Comparison of ENCODE assay signal across 14 cellular contexts in genomic region chr4:154720123-154720522, GRCh38. TPM values are rescaled to one million over a fixed set of nuclear protein-coding genes. Genes with fewer than 3 reads are reported as not detected.
DNase-seq lines count a peak whose midpoint lies in the region; ATAC-seq lines count a peak whose summit lies in the region.
"Had no signal": no experiment of that assay in that cellular context is flagged by ENCODE, and none has a peak within 500 bp of the region (broad histone marks: within the 10 kb centered on the region; RNA-seq: fewer than 3 reads in every experiment).

No MANE protein-coding gene starts in this region.

- H3K4me3 Mint-ChIP-seq in activated CD4-positive, alpha-beta T cell treated with anti-CD3 and anti-CD28 coated beads for 36 hours, result no peak overlapping the region
- no peak overlapping the region for H3K4me3 Mint-ChIP-seq in activated CD4-positive, alpha-beta T cell treated with anti-CD3 and anti-CD28 coated beads, Interleukin-2, amount 10 ng/mL, durations not matched to agents 24 days and 14 days
- H3K4me3 Mint-ChIP-seq in naive thymus-derived CD8-positive, alpha-beta T cell, result no peak overlapping the region
- no peak overlapping the region for H3K4me3 Mint-ChIP-seq in activated CD4-positive, alpha-beta T cell treated with anti-CD3 and anti-CD28 coated beads, Interleukin-2, amount 10 ng/mL, durations not matched to agents 7 days and 5 days

- peak; percentile 93 for ATAC-seq in activated CD4-positive, alpha-beta T cell treated with anti-CD3 and anti-CD28 coated beads for 36 hours
- ATAC-seq in HG02763 (IDR thresholded peaks at IDR 0.05; ENCODE audit: unreplicated experiment), result peak; percentile 48
- ATAC-seq in HG03520 (IDR thresholded peaks at IDR 0.05; ENCODE audit: unreplicated experiment), result peak; percentile 79
- ATAC-seq in naive thymus-derived CD8-positive, alpha-beta T cell, result no peak
- ATAC-seq: A549 had no signal

- POLR2A ChIA-PET in activated CD4-positive, alpha-beta T cell treated with anti-CD3 and anti-CD28 coated beads for 36 hours (lab: Charles Lee), result no interaction called here
- POLR2A ChIA-PET in naive thymus-derived CD8-positive, alpha-beta T cell (lab: Charles Lee), result no interaction called here
- POLR2A ChIA-PET in activated CD4-positive, alpha-beta T cell treated with anti-CD3 and anti-CD28 coated beads, Interleukin-2, amount 10 ng/mL, durations not matched to agents 7 days and 5 days (lab: Charles Lee), result no interaction called here

- intact Hi-C loops in activated CD4-positive, alpha-beta T cell treated with anti-CD3 and anti-CD28 coated beads for 36 hours (cut with DNase I, micrococcal nuclease), result no loop called here
- intact Hi-C loops in activated CD4-positive, alpha-beta T cell treated with anti-CD3 and anti-CD28 coated beads, Interleukin-2, amount 10 ng/mL, durations not matched to agents 24 days and 14 days (cut with micrococcal nuclease), result loop anchor here (5.0 kb wide), 1 partner anchor 168 kb away; the partner anchor contains the start of gene PLRG1

- no peaks in the 10 kb centered on the region for H3K36me3 Mint-ChIP-seq in activated CD4-positive, alpha-beta T cell treated with anti-CD3 and anti-CD28 coated beads for 36 hours (ENCODE audit: low read depth)
- no peaks in the 10 kb centered on the region for H3K36me3 Mint-ChIP-seq in activated CD4-positive, alpha-beta T cell treated with anti-CD3 and anti-CD28 coated beads, Interleukin-2, amount 10 ng/mL, durations not matched to agents 24 days and 14 days (ENCODE audit: low read depth)
- H3K36me3 Mint-ChIP-seq in naive thymus-derived CD8-positive, alpha-beta T cell, result peaks cover 0 to 2% (median 0%) of the 10 kb centered on the region in 3 donors
- H3K36me3 Mint-ChIP-seq in activated CD4-positive, alpha-beta T cell treated with anti-CD3 and anti-CD28 coated beads, Interleukin-2, amount 10 ng/mL, durations not matched to agents 7 days and 5 days (ENCODE audit: low read depth), result no peaks in the 10 kb centered on the region

- peaks cover 15% of the 10 kb centered on the region for H3K27me3 Mint-ChIP-seq in activated CD4-positive, alpha-beta T cell treated with anti-CD3 and anti-CD28 coated beads for 36 hours
- H3K27me3 Mint-ChIP-seq in activated CD4-positive, alpha-beta T cell treated with anti-CD3 and anti-CD28 coated beads, Interleukin-2, amount 10 ng/mL, durations not matched to agents 24 days and 14 days, result peaks cover 10% of the 10 kb centered on the region
- H3K27me3 Mint-ChIP-seq in naive thymus-derived CD8-positive, alpha-beta T cell, result peaks cover 0 to 21% (median 9%) of the 10 kb centered on the region in 5 donors
- peaks cover 8% of the 10 kb centered on the region for H3K27me3 Mint-ChIP-seq in activated CD4-positive, alpha-beta T cell treated with anti-CD3 and anti-CD28 coated beads, Interleukin-2, amount 10 ng/mL, durations not matched to agents 7 days and 5 days

- H3K4me1 Mint-ChIP-seq in activated CD4-positive, alpha-beta T cell treated with anti-CD3 and anti-CD28 coated beads for 36 hours, result peaks cover 12% of the 10 kb centered on the region
- peaks cover 11% of the 10 kb centered on the region for H3K4me1 Mint-ChIP-seq in activated CD4-positive, alpha-beta T cell treated with anti-CD3 and anti-CD28 coated beads, Interleukin-2, amount 10 ng/mL, durations not matched to agents 24 days and 14 days
- H3K4me1 Mint-ChIP-seq in naive thymus-derived CD8-positive, alpha-beta T cell, result no peaks in the 10 kb centered on the region
- H3K4me1 Mint-ChIP-seq in activated CD4-positive, alpha-beta T cell treated with anti-CD3 and anti-CD28 coated beads, Interleukin-2, amount 10 ng/mL, durations not matched to agents 7 days and 5 days, result peaks cover 14% of the 10 kb centered on the region

- no peak for DNase-seq in activated CD4-positive, alpha-beta T cell treated with anti-CD3 and anti-CD28 coated beads for 36 hours
- no peak for DNase-seq in activated CD4-positive, alpha-beta T cell treated with anti-CD3 and anti-CD28 coated beads, Interleukin-2, amount 10 ng/mL, durations not matched to agents 24 days and 14 days
- DNase-seq in kidney tubule cell (ENCODE audit: low spot score) (peak; percentile 97), SK-N-DZ (ENCODE audit: low spot score) (no peak)
- no peak for DNase-seq in naive thymus-derived CD8-positive, alpha-beta T cell
- DNase-seq in activated CD4-positive, alpha-beta T cell treated with anti-CD3 and anti-CD28 coated beads, Interleukin-2, amount 10 ng/mL, durations not matched to agents 7 days and 5 days, result no peak
- DNase-seq: activated gamma-delta T cell treated with Interleukin-2 at 50 U/mL for 16 hours; glutamatergic neuron; NCI-H1417 treated with DMSO at 0.1 percent for 48 hours; stimulated activated CD4-positive, alpha-beta T cell treated with anti-CD3 and anti-CD28 coated beads, Interleukin-4, amount 100 ng/mL, for 24 hours had no signal

- H3K9me3 Mint-ChIP-seq in activated CD4-positive, alpha-beta T cell treated with anti-CD3 and anti-CD28 coated beads for 36 hours (ENCODE audit: low read depth), result no peaks in the 10 kb centered on the region
- H3K9me3 Mint-ChIP-seq in activated CD4-positive, alpha-beta T cell treated with anti-CD3 and anti-CD28 coated beads, Interleukin-2, amount 10 ng/mL, durations not matched to agents 24 days and 14 days, result no peaks in the 10 kb centered on the region
- H3K9me3 Mint-ChIP-seq in naive thymus-derived CD8-positive, alpha-beta T cell, result no peaks in the 10 kb centered on the region
- no peaks in the 10 kb centered on the region for H3K9me3 Mint-ChIP-seq in activated CD4-positive, alpha-beta T cell treated with anti-CD3 and anti-CD28 coated beads, Interleukin-2, amount 10 ng/mL, durations not matched to agents 7 days and 5 days

- CTCF ChIA-PET in activated CD4-positive, alpha-beta T cell treated with anti-CD3 and anti-CD28 coated beads for 36 hours (lab: Charles Lee), result interaction anchor here (0.8 to 1.5 kb wide), 2 partner anchors 11 to 94 kb away, joined by 3 read pairs; no protein-coding TSS in a partner anchor
- CTCF ChIA-PET in activated CD4-positive, alpha-beta T cell treated with anti-CD3 and anti-CD28 coated beads, Interleukin-2, amount 10 ng/mL, durations not matched to agents 7 days and 5 days (lab: Charles Lee), result no interaction called here

- no peak overlapping the region for H3K27ac Mint-ChIP-seq in activated CD4-positive, alpha-beta T cell treated with anti-CD3 and anti-CD28 coated beads for 36 hours
- no peak overlapping the region for H3K27ac Mint-ChIP-seq in activated CD4-positive, alpha-beta T cell treated with anti-CD3 and anti-CD28 coated beads, Interleukin-2, amount 10 ng/mL, durations not matched to agents 24 days and 14 days
- H3K27ac Mint-ChIP-seq in naive thymus-derived CD8-positive, alpha-beta T cell, result no peak overlapping the region
- no peak overlapping the region for H3K27ac Mint-ChIP-seq in activated CD4-positive, alpha-beta T cell treated with anti-CD3 and anti-CD28 coated beads, Interleukin-2, amount 10 ng/mL, durations not matched to agents 7 days and 5 days

RNA-seq across cellular contexts. Expression of gene LRAT, which starts 23.7 kb away (rescaled TPM):
- not detected for total RNA-seq in activated CD4-positive, alpha-beta T cell treated with anti-CD3 and anti-CD28 coated beads for 36 hours
- not detected in 2 replicates for total RNA-seq in activated CD4-positive, alpha-beta T cell treated with anti-CD3 and anti-CD28 coated beads, Interleukin-2, amount 10 ng/mL, durations not matched to agents 24 days and 14 days
- polyA plus RNA-seq in SK-N-DZ (2014; cell fraction: cytosol; rRNA removed), result not detected in 2 replicates
- polyA plus RNA-seq in SK-N-DZ (2014; cell fraction: nucleus; rRNA removed), result not detected in 2 replicates
- total RNA-seq in naive thymus-derived CD8-positive, alpha-beta T cell, result not detected
- polyA plus RNA-seq in naive thymus-derived CD8-positive, alpha-beta T cell, result not detected
- total RNA-seq in activated CD4-positive, alpha-beta T cell treated with anti-CD3 and anti-CD28 coated beads, Interleukin-2, amount 10 ng/mL, durations not matched to agents 7 days and 5 days, result not detected
- total RNA-seq: lung microvascular endothelial cell had no signal

Comparison
In these comparisons a context has a peak if more than half of its experiments do, and no peak if none do; other contexts are left out.
1. ATAC-seq: peak in activated CD4-positive, alpha-beta T cell treated with anti-CD3 and anti-CD28 coated beads for 36 hours (single experiment), HG02763 (single experiment) and HG03520 (single experiment); none in naive thymus-derived CD8-positive, alpha-beta T cell (0 of 2).